Comparison of ENCODE assay signal across 19 cellular contexts in the genomic region with DNA sequence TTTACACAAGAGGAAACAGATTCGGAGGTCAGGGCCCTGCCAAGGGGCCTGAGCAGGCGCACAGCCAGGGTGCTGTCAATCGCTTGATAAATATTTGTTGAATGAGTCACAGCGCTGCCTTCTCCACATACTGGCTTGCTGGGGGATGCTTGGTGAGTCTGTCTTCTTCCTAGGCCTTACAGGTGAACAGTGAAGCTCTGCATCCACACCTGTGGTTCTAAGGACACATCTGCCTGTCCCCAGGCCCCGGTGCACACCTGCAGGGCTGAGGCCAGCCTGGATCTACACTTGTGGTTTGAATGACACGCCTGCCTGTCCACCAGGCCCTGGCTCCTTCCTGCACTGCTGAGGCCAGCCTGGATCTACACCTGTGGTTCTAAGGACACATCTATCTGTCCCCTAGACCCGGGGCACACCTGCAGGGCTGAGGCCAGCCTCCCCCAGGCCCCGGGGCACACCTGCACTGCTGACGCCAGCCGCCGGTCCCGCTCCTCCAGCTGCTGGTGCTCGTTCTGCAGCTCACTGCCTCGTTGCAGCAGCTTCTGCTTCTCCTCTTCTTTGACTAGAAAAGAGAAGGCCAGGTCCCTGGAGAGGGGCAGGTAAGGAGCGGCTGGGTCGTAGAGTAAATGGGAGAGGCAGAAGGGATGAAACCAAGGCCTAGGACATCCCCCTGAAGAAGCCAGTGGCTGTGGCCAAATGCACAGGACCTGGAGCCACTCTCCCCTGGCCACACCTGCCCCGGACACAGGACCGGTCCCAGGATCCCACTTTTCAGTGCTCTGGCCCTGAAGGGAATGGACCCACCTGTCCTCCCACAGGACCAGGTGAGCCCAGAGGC.
DNase-seq lines count a peak whose midpoint lies in the region; ATAC-seq and TF ChIP-seq lines count a peak whose summit lies in the region.
"Had no signal": no experiment of that assay in that cellular context is flagged by ENCODE, and none has a peak within 500 bp of the region (broad histone marks: within the 10 kb centered on the region; RNA-seq: fewer than 3 reads in every experiment).

No MANE protein-coding gene starts in this region.

- no peaks in the 10 kb centered on the region for H3K4me1 ChIP-seq in spleen
- H3K4me1 ChIP-seq: stomach had no signal

- H3K27ac ChIP-seq in spleen = no peak overlapping the region
- H3K27ac ChIP-seq: stomach, VCaP had no signal

- ATAC-seq in GM21423 (IDR thresholded peaks at IDR 0.05; ENCODE audit: unreplicated experiment) = no peak
- ATAC-seq in stimulated activated naive CD8-positive, alpha-beta T cell treated with anti-CD3 and anti-CD28 coated beads, Interleukin-15, Interleukin-2, amounts not matched to agents 100 U/mL and 50 U/mL, for 24 hours = no peak
- ATAC-seq: activated T-helper 17 cell treated with anti-CD3 and anti-CD28 coated beads, Interleukin-2, amount 50 U/mL, for 72 hours had no signal

- H3K36me3 ChIP-seq in spleen = no peaks in the 10 kb centered on the region

- H3K4me3 ChIP-seq in spleen = no peak overlapping the region
- H3K4me3 ChIP-seq: lung, stomach had no signal

- peaks cover 10% of the 10 kb centered on the region for H3K9me3 Mint-ChIP-seq in glutamatergic neuron (ENCODE audit: unreplicated experiment)
- H3K9me3 Mint-ChIP-seq: activated T-helper 17 cell treated with anti-CD3 and anti-CD28 coated beads, Interleukin-2, amount 50 U/mL, for 72 hours; nephron had no signal

- peak; percentile 31 for DNase-seq in activated effector memory CD4-positive, alpha-beta T cell treated with anti-CD3 and anti-CD28 coated beads, Interleukin-2, amount 50 U/mL, for 16 hours
- no peak for DNase-seq in activated effector memory CD4-positive, alpha-beta T cell treated with Interleukin-2 at 50 U/mL for 16 hours
- peak; percentile 69 for DNase-seq in NCI-H510A treated with DMSO at 0.1 percent for 48 hours (lab: John Stamatoyannopoulos, UW)
- DNase-seq in glutamatergic neuron = peak; percentile 11
- DNase-seq in spleen = peak; percentile 59
- no peak for DNase-seq in stimulated activated naive CD8-positive, alpha-beta T cell treated with anti-CD3 and anti-CD28 coated beads, Interleukin-15, Interleukin-2, amounts not matched to agents 100 U/mL and 50 U/mL, for 24 hours
- no peak for DNase-seq in stimulated activated CD4-positive, alpha-beta T cell treated with anti-CD3 and anti-CD28 coated beads, Interleukin-2, amount 100 ng/mL, for 24 hours
- DNase-seq: activated CD8-positive, alpha-beta memory T cell treated with anti-CD3 and anti-CD28 coated beads for 24 hours; amniotic stem cell; CD4-positive, CD25-positive, alpha-beta regulatory T cell; cerebellar nuclear complex; NCI-H1930; NCI-H748 treated with DMSO at 0.1 percent for 48 hours; stomach had no signal

- no peak for TF ChIP-seq POLR2A in spleen (IDR thresholded peaks at IDR 0.05)

- no peak overlapping the region for H3K27ac Mint-ChIP-seq in glutamatergic neuron (ENCODE audit: unreplicated experiment)
- H3K27ac Mint-ChIP-seq: activated T-helper 17 cell treated with anti-CD3 and anti-CD28 coated beads, Interleukin-2, amount 50 U/mL, for 72 hours; CD4-positive, CD25-positive, alpha-beta regulatory T cell; nephron had no signal

- TF ChIP-seq CTCF in glutamatergic neuron (IDR thresholded peaks at IDR 0.05; ENCODE audit: partially characterized antibody, unreplicated experiment) = no peak
- TF ChIP-seq CTCF in spleen (IDR thresholded peaks at IDR 0.05 in 8 of 11, conservative IDR thresholded peaks at IDR 0.05 in 3 of 11) = no peak

- H3K27me3 ChIP-seq in spleen (replicated peaks in 1 of 7) = peaks cover 0 to 9% (median 0%) of the 10 kb centered on the region in 7 donors
- H3K27me3 ChIP-seq: stomach had no signal

- H3K9me3 ChIP-seq in spleen = no peaks in the 10 kb centered on the region
- H3K9me3 ChIP-seq: stomach had no signal

- H3K4me3 Mint-ChIP-seq in glutamatergic neuron (ENCODE audit: unreplicated experiment) = no peak overlapping the region
- H3K4me3 Mint-ChIP-seq: activated T-helper 17 cell treated with anti-CD3 and anti-CD28 coated beads, Interleukin-2, amount 50 U/mL, for 72 hours; CD4-positive, CD25-positive, alpha-beta regulatory T cell; nephron had no signal

- H3K27me3 Mint-ChIP-seq in glutamatergic neuron (ENCODE audit: unreplicated experiment) = peaks cover 3% of the 10 kb centered on the region

- WGBS in spleen, 5 donors = 85 to 91% (median 88%) methylated on average over 17 to 18 of the region's 18 CpGs

- peaks cover 5% of the 10 kb centered on the region for H3K36me3 Mint-ChIP-seq in glutamatergic neuron (ENCODE audit: unreplicated experiment)
- H3K36me3 Mint-ChIP-seq: CD4-positive, CD25-positive, alpha-beta regulatory T cell had no signal

- intact Hi-C loops in spleen (cut with DNase I; ENCODE audit: low total_unique reads) = no loop called here

- H3K4me1 Mint-ChIP-seq in glutamatergic neuron (ENCODE audit: low read depth, unreplicated experiment) = no peaks in the 10 kb centered on the region
- H3K4me1 Mint-ChIP-seq: activated T-helper 17 cell treated with anti-CD3 and anti-CD28 coated beads, Interleukin-2, amount 50 U/mL, for 72 hours; CD4-positive, CD25-positive, alpha-beta regulatory T cell; nephron had no signal

Comparison
In these comparisons a context has a peak if more than half of its experiments do, and no peak if none do; other contexts are left out.
1. DNase-seq: peak in activated effector memory CD4-positive, alpha-beta T cell treated with anti-CD3 and anti-CD28 coated beads, Interleukin-2, amount 50 U/mL, for 16 hours (single experiment), NCI-H510A treated with DMSO at 0.1 percent for 48 hours (single experiment), glutamatergic neuron (single experiment) and spleen (single experiment); none in activated effector memory CD4-positive, alpha-beta T cell treated with Interleukin-2 at 50 U/mL for 16 hours (single experiment), stimulated activated naive CD8-positive, alpha-beta T cell treated with anti-CD3 and anti-CD28 coated beads, Interleukin-15, Interleukin-2, amounts not matched to agents 100 U/mL and 50 U/mL, for 24 hours (single experiment) and stimulated activated CD4-positive, alpha-beta T cell treated with anti-CD3 and anti-CD28 coated beads, Interleukin-2, amount 100 ng/mL, for 24 hours (0 of 2).